ENCODE assay signal across 10 cellular contexts in genomic region chr6:68975064-68975463, GRCh38.
DNase-seq lines count a peak whose midpoint lies in the region; ATAC-seq and TF ChIP-seq lines count a peak whose summit lies in the region.
"Had no signal": no experiment of that assay in that cellular context is flagged by ENCODE, and none has a peak within 500 bp of the region (broad histone marks: within the 10 kb centered on the region; RNA-seq: fewer than 3 reads in every experiment).

No MANE protein-coding gene starts in this region.

- H3K9ac ChIP-seq in fibroblast of lung (ENCODE audit: insufficient read depth, low read length), result no peak overlapping the region

- H3K4me3 ChIP-seq in fibroblast of lung (replicated peaks in 1 of 4; ENCODE audit: control extremely low read depth in 1 of 4, insufficient read depth in 1 of 4, low read depth in 3 of 4, low read length in 4 of 4), result no peak overlapping the region
- H3K4me3 ChIP-seq in prostate gland, result no peak overlapping the region

- H3K79me2 ChIP-seq in fibroblast of lung (ENCODE audit: control insufficient read depth, insufficient read depth, low read length), result no peaks in the 10 kb centered on the region

- no peak for TF ChIP-seq POLR2A in prostate gland (IDR thresholded peaks at IDR 0.05)

- intact Hi-C loops in prostate gland (cut with DNase I), result no loop called here

- H2AFZ ChIP-seq in fibroblast of lung (ENCODE audit: low read length), result no peak overlapping the region

- peak in 1 of 2 donors; percentile 35 for TF ChIP-seq CTCF in fibroblast of lung (conservative IDR thresholded peaks at IDR 0.05 in 1 of 2, IDR thresholded peaks at IDR 0.05 in 1 of 2; ENCODE audit: low read depth in 1 of 2, low read length in 2 of 2)
- TF ChIP-seq CTCF in prostate gland (IDR thresholded peaks at IDR 0.05), result no peak

- H3K27ac ChIP-seq in fibroblast of lung (ENCODE audit: insufficient read depth, low read length) (no peak overlapping the region), prostate gland (no peak overlapping the region)
- H3K27ac ChIP-seq: HL-60 had no signal

- H3K27me3 ChIP-seq in fibroblast of lung (ENCODE audit: control insufficient read depth, insufficient read depth, low read length) (no peaks in the 10 kb centered on the region), prostate gland (replicated peaks; ENCODE audit: insufficient read depth) (no peaks in the 10 kb centered on the region)

- 8% methylated on average over 2 of the region's 2 CpGs for WGBS in prostate gland

- H3K4me2 ChIP-seq in fibroblast of lung (ENCODE audit: extremely low read depth, insufficient read depth, low read length), result no peak overlapping the region

- H3K36me3 ChIP-seq in fibroblast of lung (ENCODE audit: control insufficient read depth, insufficient read depth, low read length) (no peaks in the 10 kb centered on the region), prostate gland (no peaks in the 10 kb centered on the region)

- no peak for ATAC-seq in GM21381 (IDR thresholded peaks at IDR 0.05; ENCODE audit: unreplicated experiment)
- ATAC-seq in left lobe of liver, result no peak
- ATAC-seq: activated T-cell treated with anti-CD3 and anti-CD28 coated beads, Interleukin-2, amount 50 U/mL, for 72 hours had no signal

- no peaks in the 10 kb centered on the region for H4K20me1 ChIP-seq in fibroblast of lung (ENCODE audit: control insufficient read depth, extremely low read depth, insufficient read depth, low read length)

- peak; percentile 6 for DNase-seq in EL
- DNase-seq in NCI-H69 (lab: John Stamatoyannopoulos, UW), result peak; percentile 45
- peak; percentile 14 to 22 for DNase-seq in fibroblast of lung (ENCODE audit: low read depth in 2 of 2)
- DNase-seq in nucleus accumbens (lab: John Stamatoyannopoulos, UW), result peak in 52 of 56 donors; percentile 2 to 87 (median 60)
- no peak for DNase-seq in prostate gland (ENCODE audit: low spot score)
- no peak for DNase-seq in NCI-H1048 (lab: John Stamatoyannopoulos, UW)
- no peak for DNase-seq in left lobe of liver (ENCODE audit: low spot score)
- DNase-seq: activated T-cell treated with anti-CD3 and anti-CD28 coated beads, Interleukin-2, amount 50 U/mL, for 72 hours had no signal

- H3K4me1 ChIP-seq in fibroblast of lung (ENCODE audit: control insufficient read depth, extremely low read depth, insufficient read depth, low read length) (no peaks in the 10 kb centered on the region), prostate gland (replicated peaks) (no peaks in the 10 kb centered on the region)

- H3K9me3 ChIP-seq in fibroblast of lung (ENCODE audit: control insufficient read depth, insufficient read depth, low read depth, low read length) (no peaks in the 10 kb centered on the region), prostate gland (no peaks in the 10 kb centered on the region)

Comparison
In these comparisons a context has a peak if more than half of its experiments do, and no peak if none do; other contexts are left out.
1. DNase-seq: peak in EL (single experiment), NCI-H69 (single experiment), fibroblast of lung (2 of 2) and nucleus accumbens (52 of 56); none in prostate gland (single experiment), NCI-H1048 (single experiment) and left lobe of liver (single experiment).